ENCODE assay signal across 8 cellular contexts in genomic region chr12:1795785-1796514, GRCh38. TPM values are rescaled to one million over a fixed set of nuclear protein-coding genes. Genes with fewer than 3 reads are reported as not detected.
DNase-seq lines count a peak whose midpoint lies in the region; ATAC-seq and TF ChIP-seq lines count a peak whose summit lies in the region.

No MANE protein-coding gene starts in this region.

- peak; percentile 90 for ATAC-seq in HG02642 (IDR thresholded peaks at IDR 0.05; ENCODE audit: poor library complexity, unreplicated experiment)
- ATAC-seq in right cardiac atrium = peak; percentile 95 to 96

- WGBS in right cardiac atrium = 4% methylated on average over 45 of the region's 45 CpGs

- TF ChIP-seq POLR2A in GM15510 (IDR thresholded peaks at IDR 0.05; ENCODE audit: borderline replicate concordance, extremely low read depth, insufficient read length) = peak; percentile 97

- no peaks in the 10 kb centered on the region for H3K4me1 ChIP-seq in right cardiac atrium (ENCODE audit: control insufficient read depth, insufficient read depth, low read length)

- intact Hi-C loops in right cardiac atrium (cut with DNase I) = loop anchor here in 3 of 4 donors (1.0 to 2.0 kb wide), 4 partner anchors 143 to 145 kb away; no protein-coding TSS in a partner anchor

- peak overlapping the region; percentile 72 for H3K27ac ChIP-seq in angular gyrus (ENCODE audit: low read depth, low read length)
- H3K27ac ChIP-seq in right cardiac atrium (ENCODE audit: low read length) = peak overlapping the region; percentile 3

- DNase-seq in NCI-H1105 treated with DMSO at 0.1 percent for 48 hours (lab: John Stamatoyannopoulos, UW) = peak; percentile 63
- peak; percentile 89 to 97 (median 91) for DNase-seq in T-helper 2 cell
- peak; percentile 95 to 98 (median 98) for DNase-seq in right cardiac atrium
- DNase-seq in retina = peak; percentile 94
- DNase-seq in OCI-M2 (lab: John Stamatoyannopoulos, UW; ENCODE audit: unreplicated experiment) = no peak

- no peaks in the 10 kb centered on the region for H3K9me3 ChIP-seq in right cardiac atrium (ENCODE audit: control insufficient read depth, low read length)

- H3K4me3 ChIP-seq in right cardiac atrium (ENCODE audit: low read length) = peak overlapping the region; percentile 33

- no peaks in the 10 kb centered on the region for H3K27me3 ChIP-seq in right cardiac atrium (ENCODE audit: control insufficient read depth, insufficient read depth)

RNA-seq across cellular contexts. Expression of gene LRTM2, which starts 24.4 kb away (rescaled TPM):
- not detected for total RNA-seq in right cardiac atrium
- polyA plus RNA-seq in right cardiac atrium = not detected
